1 cellular context compared by ENCODE assay signal in genomic region chr12:105107176-105107496, GRCh38.
TF ChIP-seq lines count a peak whose summit lies in the region.

No MANE protein-coding gene starts in this region.

TF ChIP-seq in SK-N-SH, 30 proteins besides CTCF, POLR2A, EP300 and RAD21 (continued from another document):
- no peak for TF ChIP-seq MAX (IDR thresholded peaks at IDR 0.05; ENCODE audit: low read depth)
- TF ChIP-seq USF2 (IDR thresholded peaks at IDR 0.05; ENCODE audit: borderline replicate concordance, low read depth, low read length) = no peak
- TF ChIP-seq CHD2 (IDR thresholded peaks at IDR 0.05; ENCODE audit: low read length, partially characterized antibody) = no peak
- TF ChIP-seq JUND (IDR thresholded peaks at IDR 0.05) = no peak
- TF ChIP-seq SMC3 (IDR thresholded peaks at IDR 0.05; ENCODE audit: low read depth, low read length) = no peak
- no peak for TF ChIP-seq FOXM1 (IDR thresholded peaks at IDR 0.05; ENCODE audit: low read depth)
- TF ChIP-seq ZBTB33 (IDR thresholded peaks at IDR 0.05; ENCODE audit: borderline replicate concordance, low read depth) = no peak
- no peak for TF ChIP-seq RCOR1 (IDR thresholded peaks at IDR 0.05; ENCODE audit: low read length)
- no peak for TF ChIP-seq TAF1 (IDR thresholded peaks at IDR 0.05; ENCODE audit: borderline replicate concordance, low read depth, low read length)
- TF ChIP-seq FOSL2 (IDR thresholded peaks at IDR 0.05; ENCODE audit: borderline replicate concordance, low read depth) = no peak
- TF ChIP-seq NRF1 (IDR thresholded peaks at IDR 0.05; ENCODE audit: low read depth, low read length) = no peak
- TF ChIP-seq IRF3 (IDR thresholded peaks at IDR 0.05; ENCODE audit: low read depth, low read length) = no peak
- no peak for TF ChIP-seq ELF1 (IDR thresholded peaks at IDR 0.05)
- TF ChIP-seq EZH2phosphoT487 (IDR thresholded peaks at IDR 0.05; ENCODE audit: borderline replicate concordance, low read depth) = no peak
